In the genomic region with DNA sequence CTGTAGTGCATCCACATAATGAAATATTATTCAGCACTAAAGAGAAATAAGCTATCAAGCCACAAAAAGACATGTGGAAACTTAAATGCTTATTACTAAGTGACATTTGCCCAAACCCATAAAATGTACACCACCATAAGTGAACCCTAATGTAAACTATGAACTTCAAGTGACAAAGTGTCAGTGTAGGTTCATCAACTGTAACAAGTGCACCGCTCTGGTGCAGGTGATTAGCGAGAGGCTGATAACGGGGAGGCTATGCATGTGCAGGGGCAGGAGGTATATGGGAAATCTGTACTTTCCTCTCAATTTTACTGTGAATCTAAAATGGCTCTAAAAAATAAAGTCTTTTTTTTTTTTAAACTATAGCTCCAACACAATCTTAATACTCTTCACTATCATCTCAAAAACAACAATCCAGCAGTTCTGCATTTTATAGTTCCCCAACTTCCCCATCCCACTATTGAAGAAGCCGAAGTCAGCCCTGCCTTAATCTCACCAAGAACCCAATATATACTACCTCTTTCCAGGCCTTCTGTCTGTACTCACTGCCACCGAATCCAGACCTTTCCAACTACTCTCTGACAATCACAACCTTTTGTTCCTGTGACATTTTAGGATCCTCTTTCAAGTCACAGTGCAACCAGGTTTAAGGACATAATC, we compare ENCODE assay signal across 12 cellular contexts. TPM values are rescaled to one million over a fixed set of nuclear protein-coding genes. Genes with fewer than 3 reads are reported as not detected.
DNase-seq lines count a peak whose midpoint lies in the region; ATAC-seq lines count a peak whose summit lies in the region.
"Had no signal": no experiment of that assay in that cellular context is flagged by ENCODE, and none has a peak within 500 bp of the region (broad histone marks: within the 10 kb centered on the region; RNA-seq: fewer than 3 reads in every experiment).

No MANE protein-coding gene starts in this region.

- CTCF ChIA-PET in activated CD8-positive, alpha-beta T cell treated with anti-CD3 and anti-CD28 coated beads, Interleukin-2, amount 10 ng/mL, durations not matched to agents 7 days and 5 days (lab: Charles Lee), result interaction anchor here (1.1 kb wide), 1 partner anchor 22 kb away, joined by 5 read pairs; no protein-coding TSS in a partner anchor

- H3K36me3 Mint-ChIP-seq in activated CD8-positive, alpha-beta T cell treated with anti-CD3 and anti-CD28 coated beads, Interleukin-2, amount 10 ng/mL, durations not matched to agents 7 days and 5 days (ENCODE audit: low read depth), result peaks cover 62% of the 10 kb centered on the region
- H3K36me3 Mint-ChIP-seq in natural killer cell treated with Interleukin-12 subunit alpha and Interleukin-12 subunit beta and Interleukin-15 and Interleukin-18, amount 100 ng/mL, for 72 hours, result peaks cover 13% of the 10 kb centered on the region

- no peak overlapping the region for H3K4me3 Mint-ChIP-seq in activated CD8-positive, alpha-beta T cell treated with anti-CD3 and anti-CD28 coated beads, Interleukin-2, amount 10 ng/mL, durations not matched to agents 7 days and 5 days
- H3K4me3 Mint-ChIP-seq in natural killer cell treated with Interleukin-12 subunit alpha and Interleukin-12 subunit beta and Interleukin-15 and Interleukin-18, amount 100 ng/mL, for 72 hours, result peak overlapping the region; percentile 2

- no peaks in the 10 kb centered on the region for H3K27me3 Mint-ChIP-seq in activated CD8-positive, alpha-beta T cell treated with anti-CD3 and anti-CD28 coated beads, Interleukin-2, amount 10 ng/mL, durations not matched to agents 7 days and 5 days (ENCODE audit: low read depth)
- no peaks in the 10 kb centered on the region for H3K27me3 Mint-ChIP-seq in natural killer cell treated with Interleukin-12 subunit alpha and Interleukin-12 subunit beta and Interleukin-15 and Interleukin-18, amount 100 ng/mL, for 72 hours

- DNase-seq in GDM1 (lab: John Stamatoyannopoulos, UW), result peak; percentile 58
- DNase-seq in MV-4-11 (lab: John Stamatoyannopoulos, UW), result peak; percentile 76
- DNase-seq in activated CD8-positive, alpha-beta T cell treated with anti-CD3 and anti-CD28 coated beads, Interleukin-2, amount 10 ng/mL, durations not matched to agents 7 days and 5 days, result no peak
- no peak for DNase-seq in natural killer cell treated with Interleukin-12 subunit alpha and Interleukin-12 subunit beta and Interleukin-15 and Interleukin-18, amount 100 ng/mL, for 72 hours (ENCODE audit: low spot score)
- no peak for DNase-seq in kidney glomerular epithelial cell (lab: John Stamatoyannopoulos, UW)
- no peak for DNase-seq in anterior cingulate cortex (lab: John Stamatoyannopoulos, UW)
- DNase-seq in NCI-H1092 treated with DMSO at 0.1 percent for 48 hours (lab: John Stamatoyannopoulos, UW), result no peak
- DNase-seq: islet precursor cell; NCI-H1105; NCI-H774; stimulated activated CD4-positive, alpha-beta T cell treated with anti-CD3 and anti-CD28 coated beads, Interleukin-15, amount 100 ng/mL, for 24 hours; T1000 had no signal

- peaks cover 82% of the 10 kb centered on the region for H3K4me1 Mint-ChIP-seq in activated CD8-positive, alpha-beta T cell treated with anti-CD3 and anti-CD28 coated beads, Interleukin-2, amount 10 ng/mL, durations not matched to agents 7 days and 5 days (ENCODE audit: low read depth)
- peaks cover 39 to 66% of the 10 kb centered on the region in 2 donors for H3K4me1 Mint-ChIP-seq in natural killer cell treated with Interleukin-12 subunit alpha and Interleukin-12 subunit beta and Interleukin-15 and Interleukin-18, amount 100 ng/mL, for 72 hours (ENCODE audit: low read depth in 2 of 2)

- peak overlapping the region; percentile 73 for H3K27ac Mint-ChIP-seq in activated CD8-positive, alpha-beta T cell treated with anti-CD3 and anti-CD28 coated beads, Interleukin-2, amount 10 ng/mL, durations not matched to agents 7 days and 5 days
- peak overlapping the region; percentile 75 to 89 for H3K27ac Mint-ChIP-seq in natural killer cell treated with Interleukin-12 subunit alpha and Interleukin-12 subunit beta and Interleukin-15 and Interleukin-18, amount 100 ng/mL, for 72 hours

- POLR2A ChIA-PET in activated CD8-positive, alpha-beta T cell treated with anti-CD3 and anti-CD28 coated beads, Interleukin-2, amount 10 ng/mL, durations not matched to agents 7 days and 5 days (lab: Charles Lee), result interaction anchor here (0.8 to 2.8 kb wide), 4 partner anchors 11 to 22 kb away, joined by 3 to 10 read pairs (median 4); a partner anchor contains a TSS

- H3K9me3 Mint-ChIP-seq in activated CD8-positive, alpha-beta T cell treated with anti-CD3 and anti-CD28 coated beads, Interleukin-2, amount 10 ng/mL, durations not matched to agents 7 days and 5 days (ENCODE audit: insufficient read depth), result no peaks in the 10 kb centered on the region
- H3K9me3 Mint-ChIP-seq in natural killer cell treated with Interleukin-12 subunit alpha and Interleukin-12 subunit beta and Interleukin-15 and Interleukin-18, amount 100 ng/mL, for 72 hours, result no peaks in the 10 kb centered on the region

- ATAC-seq in activated CD8-positive, alpha-beta T cell treated with anti-CD3 and anti-CD28 coated beads, Interleukin-2, amount 10 ng/mL, durations not matched to agents 7 days and 5 days, result no peak
- no peak for ATAC-seq in natural killer cell treated with Interleukin-12 subunit alpha and Interleukin-12 subunit beta and Interleukin-15 and Interleukin-18, amount 100 ng/mL, for 72 hours

RNA-seq across cellular contexts. Expression of a gene that starts 22.6 kb away (rescaled TPM):
- 100 to 1,000 TPM; 106 to 107 TPM for total RNA-seq in activated CD8-positive, alpha-beta T cell treated with anti-CD3 and anti-CD28 coated beads, Interleukin-2, amount 10 ng/mL, durations not matched to agents 7 days and 5 days
- 10 to 100 TPM; 61.8 to 86.1 TPM for total RNA-seq in natural killer cell treated with Interleukin-12 subunit alpha and Interleukin-12 subunit beta and Interleukin-15 and Interleukin-18, amount 100 ng/mL, for 72 hours

Comparison
In these comparisons a context has a peak if more than half of its experiments do, and no peak if none do; other contexts are left out.
1. DNase-seq: peak in GDM1 (single experiment) and MV-4-11 (single experiment); none in activated CD8-positive, alpha-beta T cell treated with anti-CD3 and anti-CD28 coated beads, Interleukin-2, amount 10 ng/mL, durations not matched to agents 7 days and 5 days (single experiment), natural killer cell treated with Interleukin-12 subunit alpha and Interleukin-12 subunit beta and Interleukin-15 and Interleukin-18, amount 100 ng/mL, for 72 hours (single experiment), kidney glomerular epithelial cell (single experiment), anterior cingulate cortex (0 of 58) and NCI-H1092 treated with DMSO at 0.1 percent for 48 hours (single experiment).